Comparison of ENCODE assay signal across 16 cellular contexts in genomic region chr5:42807722-42808447, GRCh38. TPM values are rescaled to one million over a fixed set of nuclear protein-coding genes. Genes with fewer than 3 reads are reported as not detected.
DNase-seq lines count a peak whose midpoint lies in the region; ATAC-seq, FAIRE-seq and TF ChIP-seq lines count a peak whose summit lies in the region.
"Had no signal": no experiment of that assay in that cellular context is flagged by ENCODE, and none has a peak within 500 bp of the region (broad histone marks: within the 10 kb centered on the region; RNA-seq: fewer than 3 reads in every experiment).

No MANE protein-coding gene starts in this region.

- H3K27ac ChIP-seq in dorsolateral prefrontal cortex (peak overlapping the region in 50 of 59 donors; percentile 0 to 99 (median 92)), HepG2 (ENCODE audit: extremely low read length, insufficient read depth, low read length) (peak overlapping the region; percentile 96), stomach (peak overlapping the region in 3 of 5 donors; percentile 14 to 86 (median 40))
- H3K27ac ChIP-seq: brain microvascular endothelial cell, testis had no signal

- in situ Hi-C loops in HepG2 (cut with HindIII; ENCODE audit: extremely low pct_ligation_motif_present, low pct_unique_long_range_greater_than_20kb) = loop anchor here (10.0 to 25.0 kb wide), 2 partner anchors 77 to 204 kb away; no protein-coding TSS in a partner anchor

- DNase-seq in NCI-H226 (peak; percentile 9), dorsolateral prefrontal cortex (peak in 2 of 10 donors; percentile 22 to 49), HepG2 (ENCODE audit: low spot score) (peak; percentile 75), stomach (no peak), D341Med (ENCODE audit: low spot score) (no peak), NCI-H1417 (lab: John Stamatoyannopoulos, UW) (no peak), T-helper 9 cell (no peak)
- no peak for DNase-seq in activated CD4-positive, alpha-beta T cell treated with anti-CD3 and anti-CD28 coated beads for 36 hours
- DNase-seq: activated CD4-positive, alpha-beta T cell treated with anti-CD3 and anti-CD28 coated beads, Interleukin-2, amount 50 U/mL, for 48 hours; activated effector memory CD4-positive, alpha-beta T cell treated with anti-CD3 and anti-CD28 coated beads, Interleukin-2, amount 50 U/mL, for 16 hours; brain microvascular endothelial cell; NCI-H2081; PC-3; T-helper 17 cell; testis had no signal

- H4K20me1 ChIP-seq in HepG2 (ENCODE audit: insufficient read depth, low read length) = peaks cover 87% of the 10 kb centered on the region

- H3K4me3 Mint-ChIP-seq in activated CD4-positive, alpha-beta T cell treated with anti-CD3 and anti-CD28 coated beads for 36 hours = no peak overlapping the region
- H3K4me3 Mint-ChIP-seq: T-helper 17 cell had no signal

- peak overlapping the region; percentile 99 for H3K9ac ChIP-seq in HepG2 (ENCODE audit: insufficient read depth, low read depth, low read length)

- H3K4me3 ChIP-seq in dorsolateral prefrontal cortex (peak overlapping the region in 54 of 59 donors; percentile 26 to 81 (median 66)), HepG2 (replicated peaks in 1 of 3; ENCODE audit: insufficient read depth in 1 of 3, low read depth in 2 of 3, low read length in 3 of 3) (peak overlapping the region; percentile 72 to 100 (median 84)), stomach (peak overlapping the region; percentile 6 to 60 (median 54))

- BruUV-seq in HepG2 (replicated peaks; lab: Mats Ljungman, UMichigan) = no TSS peak

- ATAC-seq in HepG2 = peak; percentile 73
- no peak for ATAC-seq in activated CD4-positive, alpha-beta T cell treated with anti-CD3 and anti-CD28 coated beads for 36 hours
- ATAC-seq: PC-3, T-helper 17 cell had no signal

- H3K9me3 Mint-ChIP-seq in activated CD4-positive, alpha-beta T cell treated with anti-CD3 and anti-CD28 coated beads for 36 hours (ENCODE audit: low read depth) = no peaks in the 10 kb centered on the region

- no peaks in the 10 kb centered on the region for H3K27me3 Mint-ChIP-seq in activated CD4-positive, alpha-beta T cell treated with anti-CD3 and anti-CD28 coated beads for 36 hours
- H3K27me3 Mint-ChIP-seq: T-helper 17 cell had no signal

- intact Hi-C loops in dorsolateral prefrontal cortex (cut with DNase I) = loop anchor here (2.0 to 5.0 kb wide), 2 partner anchors 79 to 81 kb away; no protein-coding TSS in a partner anchor
- intact Hi-C loops in HepG2 (cut with micrococcal nuclease; ENCODE audit: unreplicated experiment) = loop anchor here (1.0 kb wide), 1 partner anchor 81 kb away; no protein-coding TSS in a partner anchor
- intact Hi-C loops in stomach (cut with DNase I; ENCODE audit: low total_unique reads) = no loop called here
- intact Hi-C loops in activated CD4-positive, alpha-beta T cell treated with anti-CD3 and anti-CD28 coated beads for 36 hours (cut with DNase I, micrococcal nuclease) = no loop called here

- peaks cover 65% of the 10 kb centered on the region for H3K79me2 ChIP-seq in HepG2 (ENCODE audit: insufficient read depth, low read length)

- H3K36me3 Mint-ChIP-seq in activated CD4-positive, alpha-beta T cell treated with anti-CD3 and anti-CD28 coated beads for 36 hours (ENCODE audit: low read depth) = no peaks in the 10 kb centered on the region

- CTCF ChIA-PET in HepG2 (lab: Yijun Ruan, JAX; ENCODE audit: low intra/inter-chr PET ratio, low total read pairs) = interaction anchor here (1.5 to 1.7 kb wide), 2 partner anchors 81 to 82 kb away, joined by 4 to 6 read pairs; no protein-coding TSS in a partner anchor
- CTCF ChIA-PET in activated CD4-positive, alpha-beta T cell treated with anti-CD3 and anti-CD28 coated beads for 36 hours (lab: Charles Lee) = no interaction called here

- no peak overlapping the region for H3K27ac Mint-ChIP-seq in activated CD4-positive, alpha-beta T cell treated with anti-CD3 and anti-CD28 coated beads for 36 hours
- H3K27ac Mint-ChIP-seq: T-helper 17 cell had no signal

- H3K36me3 ChIP-seq in HepG2 (replicated peaks in 1 of 2; ENCODE audit: control insufficient read depth in 1 of 2, insufficient read depth in 2 of 2, low read length in 2 of 2) (peaks cover 5 to 58% of the 10 kb centered on the region in 2 experiments), stomach (peaks cover 11 to 48% (median 44%) of the 10 kb centered on the region in 4 donors)
- H3K36me3 ChIP-seq: brain microvascular endothelial cell had no signal

- FAIRE-seq in HepG2 (lab: Jason Lieb, UNC) = no peak
- FAIRE-seq: endothelial cell of umbilical vein had no signal

- H3K4me1 Mint-ChIP-seq in activated CD4-positive, alpha-beta T cell treated with anti-CD3 and anti-CD28 coated beads for 36 hours = peaks cover 5% of the 10 kb centered on the region

- no peaks in the 10 kb centered on the region for H3K9me3 ChIP-seq in HepG2 (ENCODE audit: low read length)
- no peaks in the 10 kb centered on the region for H3K9me3 ChIP-seq in stomach
- H3K9me3 ChIP-seq: testis had no signal

- TF ChIP-seq CTCF in dorsolateral prefrontal cortex (IDR thresholded peaks at IDR 0.05 in 54 of 56, conservative IDR thresholded peaks at IDR 0.05 in 2 of 56; ENCODE audit: low read depth in 1 of 56, partially characterized antibody in 56 of 56) = peak in 44 of 56 donors; percentile 7 to 63 (median 36)
- TF ChIP-seq CTCF in HepG2 (CRISPR knock-in tag; IDR thresholded peaks at IDR 0.05) = peak; percentile 47
- TF ChIP-seq CTCF in stomach (IDR thresholded peaks at IDR 0.05) = no peak

- POLR2A ChIA-PET in HepG2 (lab: Yijun Ruan, JAX) = interaction anchor here (0.8 to 7.1 kb wide), 9 partner anchors 7 to 212 kb away, joined by 3 to 263 read pairs (median 8); no protein-coding TSS in a partner anchor
- POLR2A ChIA-PET in activated CD4-positive, alpha-beta T cell treated with anti-CD3 and anti-CD28 coated beads for 36 hours (lab: Charles Lee) = no interaction called here

- TF ChIP-seq EP300 in HepG2 (IDR thresholded peaks at IDR 0.05; ENCODE audit: low read depth in 2 of 2, low read length in 2 of 2) (no peak; a peak in 2 of 4 replicates), HepG2 (CRISPR knock-in tag; IDR thresholded peaks at IDR 0.05; ENCODE audit: borderline replicate concordance) (no peak), stomach (IDR thresholded peaks at IDR 0.05) (no peak)

- peak; percentile 66 for TF ChIP-seq RAD21 in HepG2 (CRISPR knock-in tag; IDR thresholded peaks at IDR 0.05)

- H3K4me2 ChIP-seq in HepG2 (ENCODE audit: low read depth, low read length) = peak overlapping the region; percentile 80

- H3K27me3 ChIP-seq in dorsolateral prefrontal cortex (no peaks in the 10 kb centered on the region), HepG2 (ENCODE audit: control insufficient read depth in 1 of 2, insufficient read depth in 2 of 2, low read length in 2 of 2) (peaks cover 0 to 5% of the 10 kb centered on the region in 2 experiments; a peak in 1 of 5 replicates), stomach (no peaks in the 10 kb centered on the region)
- H3K27me3 ChIP-seq: brain microvascular endothelial cell, testis had no signal

- H3K4me1 ChIP-seq in HepG2 (ENCODE audit: insufficient read depth, low read length) = peaks cover 38% of the 10 kb centered on the region
- H3K4me1 ChIP-seq in stomach = peaks cover 11 to 61% (median 39%) of the 10 kb centered on the region in 4 donors

- TF ChIP-seq POLR2A in HepG2 (IDR thresholded peaks at IDR 0.05; ENCODE audit: insufficient read depth in 1 of 2, low read depth in 2 of 2, low read length in 2 of 2) (peak; percentile 25 to 56; a peak in 2 of 4 replicates), stomach (IDR thresholded peaks at IDR 0.05) (no peak)

- 23% methylated on average over 2 of the region's 2 CpGs for WGBS in HepG2 (ENCODE audit: low lambda C conversion rate)
- WGBS in stomach, 5 donors = 40 to 63% (median 52%) methylated on average over 2 of the region's 2 CpGs

- no peak overlapping the region for H2AFZ ChIP-seq in HepG2 (ENCODE audit: low read length)

RNA-seq across cellular contexts. Expression of gene SELENOP, which starts 3.8 kb away (rescaled TPM):
- total RNA-seq in dorsolateral prefrontal cortex = 100 to 1,000 TPM in 115 of 120 experiments, 10 to 100 TPM in 5; 61.5 to 884 (median 225) TPM
- 1,596 and 1,895 TPM in 2 replicates for total RNA-seq in HepG2 (2016; rRNA removed; fragmentation: Illumina TruSeq; extraction: Trizol)
- 296 and 300 TPM in 2 replicates for total RNA-seq in HepG2 (2016; cell fraction: cytosol; rRNA removed; fragmentation: Illumina TruSeq; extraction: Trizol; ENCODE audit: low read depth)
- 1,577 and 1,852 TPM in 2 replicates for total RNA-seq in HepG2 (2016; cell fraction: insoluble cytoplasmic fraction; rRNA removed; fragmentation: Illumina TruSeq; extraction: Trizol)
- 957 and 1,066 TPM in 2 replicates for total RNA-seq in HepG2 (2016; cell fraction: membrane; rRNA removed; fragmentation: Illumina TruSeq; extraction: Trizol)
- 1,184 and 1,437 TPM in 2 replicates for total RNA-seq in HepG2 (2016; cell fraction: nucleus; rRNA removed; fragmentation: Illumina TruSeq; extraction: Trizol)
- 1,422 and 2,083 TPM in 2 replicates for polyA plus RNA-seq in HepG2 (2011; rRNA removed)
- polyA plus RNA-seq in HepG2 (2011; cell fraction: cytosol; rRNA removed) = 1,126 and 1,365 TPM in 2 replicates
- 348 and 391 TPM in 2 replicates for polyA plus RNA-seq in HepG2 (2011; cell fraction: nucleus; rRNA removed)
- polyA plus RNA-seq in HepG2 (2012) = 1,145 and 1,833 TPM in 2 replicates
- 164 and 181 TPM in 2 replicates for polyA plus RNA-seq in HepG2 (2016; cell fraction: cytosol; fragmentation: Illumina TruSeq; extraction: Trizol; ENCODE audit: low read depth)
- polyA plus RNA-seq in HepG2 (2016; cell fraction: insoluble cytoplasmic fraction; fragmentation: Illumina TruSeq; extraction: Trizol; ENCODE audit: low read depth) = 1,195 and 1,209 TPM in 2 replicates
- polyA plus RNA-seq in HepG2 (2016; cell fraction: membrane; fragmentation: Illumina TruSeq; extraction: Trizol; ENCODE audit: low read depth) = 458 and 520 TPM in 2 replicates
- polyA plus RNA-seq in HepG2 (2016; cell fraction: nucleus; fragmentation: Illumina TruSeq; extraction: Trizol; ENCODE audit: insufficient read depth, low read depth) = 1,480 and 1,518 TPM in 2 replicates
- 1.0 and 783 TPM in 2 replicates for polyA minus RNA-seq in HepG2 (2011; rRNA and poly(A)+ RNA removed; ENCODE audit: low replicate concordance)
- 1,217 and 1,367 TPM in 2 replicates for polyA minus RNA-seq in HepG2 (2011; cell fraction: cytosol; rRNA and poly(A)+ RNA removed)
- 527 and 880 TPM in 2 replicates for polyA minus RNA-seq in HepG2 (2011; cell fraction: nucleus; rRNA and poly(A)+ RNA removed)
- 100 to 1,000 TPM; 193 to 484 (median 395) TPM for total RNA-seq in stomach
- 100 to 1,000 TPM in 2 of 3 donors, 10 to 100 TPM in 1; 83.5 to 236 (median 166) TPM for polyA plus RNA-seq in stomach
- total RNA-seq in activated CD4-positive, alpha-beta T cell treated with anti-CD3 and anti-CD28 coated beads for 36 hours = not detected

RNA-seq across cellular contexts. Expression of gene CCDC152, which starts 51.3 kb away (rescaled TPM):
- 1 to 10 TPM; 1.1 to 7.3 (median 3.8) TPM for total RNA-seq in dorsolateral prefrontal cortex
- total RNA-seq in HepG2 (2016; rRNA removed; fragmentation: Illumina TruSeq; extraction: Trizol) = 0.15 and 0.20 TPM in 2 replicates
- 0.09 and 0.10 TPM in 2 replicates for total RNA-seq in HepG2 (2016; cell fraction: cytosol; rRNA removed; fragmentation: Illumina TruSeq; extraction: Trizol; ENCODE audit: low read depth)
- 0.26 and 0.28 TPM in 2 replicates for total RNA-seq in HepG2 (2016; cell fraction: insoluble cytoplasmic fraction; rRNA removed; fragmentation: Illumina TruSeq; extraction: Trizol)
- total RNA-seq in HepG2 (2016; cell fraction: membrane; rRNA removed; fragmentation: Illumina TruSeq; extraction: Trizol) = 0.03 and 0.06 TPM in 2 replicates
- total RNA-seq in HepG2 (2016; cell fraction: nucleus; rRNA removed; fragmentation: Illumina TruSeq; extraction: Trizol) = 0.22 TPM in 1 of 2 replicates, not detected in the other
- polyA plus RNA-seq in HepG2 (2011; rRNA removed) = 0.36 and 0.37 TPM in 2 replicates
- polyA plus RNA-seq in HepG2 (2011; cell fraction: cytosol; rRNA removed) = 0.03 TPM in 1 of 2 replicates, not detected in the other
- 0.07 TPM in 1 of 2 replicates, not detected in the other for polyA plus RNA-seq in HepG2 (2011; cell fraction: nucleus; rRNA removed)
- polyA plus RNA-seq in HepG2 (2012) = 9.6 and 21.6 TPM in 2 replicates
- polyA plus RNA-seq in HepG2 (2016; cell fraction: cytosol; fragmentation: Illumina TruSeq; extraction: Trizol; ENCODE audit: low read depth) = not detected in 2 replicates
- 0.29 and 0.46 TPM in 2 replicates for polyA plus RNA-seq in HepG2 (2016; cell fraction: insoluble cytoplasmic fraction; fragmentation: Illumina TruSeq; extraction: Trizol; ENCODE audit: low read depth)
- polyA plus RNA-seq in HepG2 (2016; cell fraction: membrane; fragmentation: Illumina TruSeq; extraction: Trizol; ENCODE audit: low read depth) = 0.07 TPM in 1 of 2 replicates, not detected in the other
- polyA plus RNA-seq in HepG2 (2016; cell fraction: nucleus; fragmentation: Illumina TruSeq; extraction: Trizol; ENCODE audit: insufficient read depth, low read depth) = not detected in 2 replicates
- polyA minus RNA-seq in HepG2 (2011; rRNA and poly(A)+ RNA removed; ENCODE audit: low replicate concordance) = 0.22 TPM in 1 of 2 replicates, not detected in the other
- 0.20 and 1.5 TPM in 2 replicates for polyA minus RNA-seq in HepG2 (2011; cell fraction: cytosol; rRNA and poly(A)+ RNA removed)
- 0.26 and 0.37 TPM in 2 replicates for polyA minus RNA-seq in HepG2 (2011; cell fraction: nucleus; rRNA and poly(A)+ RNA removed)
- total RNA-seq in stomach = 10 to 100 TPM in 1 of 5 donors, 1 to 10 TPM in 2, not detected in 2; 1.5 to 15.2 (median 3.2) TPM
- 1 to 10 TPM in 1 of 3 donors, under 1 TPM in 2; 0.68 to 1.1 (median 0.75) TPM for polyA plus RNA-seq in stomach
- 10 to 100 TPM; 12.2 to 13.2 TPM for total RNA-seq in activated CD4-positive, alpha-beta T cell treated with anti-CD3 and anti-CD28 coated beads for 36 hours
- total RNA-seq: PC-3 had no signal

Comparison
In these comparisons a context has a peak if more than half of its experiments do, and no peak if none do; other contexts are left out.
1. DNase-seq: peak in NCI-H226 (single experiment) and HepG2 (single experiment); none in stomach (single experiment), D341Med (single experiment), activated CD4-positive, alpha-beta T cell treated with anti-CD3 and anti-CD28 coated beads for 36 hours (single experiment), NCI-H1417 (0 of 3) and T-helper 9 cell (single experiment).
2. H3K27ac ChIP-seq: peak in every context shown above with its lines; median percentile 96 in HepG2; 92 in dorsolateral prefrontal cortex; 40 in stomach.
3. CTCF ChIP-seq: peak in dorsolateral prefrontal cortex (44 of 56) and HepG2 (single experiment); none in stomach (0 of 7).
4. POLR2A ChIP-seq: peak in HepG2 (2 of 2); none in stomach (0 of 4).
5. RNA of gene SELENOP, which starts 3.8 kb away (total RNA-seq): 296 to 1,895 TPM in HepG2, 193 to 484 TPM in stomach and 61.5 to 884 TPM in dorsolateral prefrontal cortex; not detected in activated CD4-positive, alpha-beta T cell treated with anti-CD3 and anti-CD28 coated beads for 36 hours; every median in the first group is over 10 times any median in the second.
6. intact Hi-C loops: an anchor here in dorsolateral prefrontal cortex (2.0 to 5.0 kb wide) and HepG2 (1.0 kb wide); none called in stomach and activated CD4-positive, alpha-beta T cell treated with anti-CD3 and anti-CD28 coated beads for 36 hours.
7. Peak in every context shown above with its lines, with median percentiles within 50 percentile points of each other: H3K4me3 ChIP-seq.